ENCODE assay signal across 8 cellular contexts in genomic region chr19:48965033-48965805, GRCh38. TPM values are rescaled to one million over a fixed set of nuclear protein-coding genes. Genes with fewer than 3 reads are reported as not detected.
DNase-seq lines count a peak whose midpoint lies in the region; ATAC-seq and TF ChIP-seq lines count a peak whose summit lies in the region.

Gene FTL (plus strand): TSS chr19:48965309. CDS start chr19:48965508, 199 bp downstream.

- CTCF ChIA-PET in BJ (lab: Yijun Ruan, JAX) = interaction anchor here (1.3 to 3.9 kb wide), 2 partner anchors 15 to 122 kb away, joined by 3 to 18 read pairs; no protein-coding TSS in a partner anchor
- CTCF ChIA-PET in activated CD4-positive, alpha-beta T cell treated with anti-CD3 and anti-CD28 coated beads, Interleukin-2, amount 10 ng/mL, durations not matched to agents 7 days and 5 days (lab: Charles Lee) = interaction anchor here (0.6 to 3.0 kb wide), 7 partner anchors 9 to 177 kb away, joined by 3 to 13 read pairs (median 5); partner anchors contain the start of genes GYS1, HSD17B14 and RUVBL2

- no peaks in the 10 kb centered on the region for H3K27me3 ChIP-seq in BJ (ENCODE audit: control insufficient read depth, insufficient read depth, low read length)

- H3K4me1 Mint-ChIP-seq in activated CD4-positive, alpha-beta T cell treated with anti-CD3 and anti-CD28 coated beads, Interleukin-2, amount 10 ng/mL, durations not matched to agents 7 days and 5 days = peaks cover 70% of the 10 kb centered on the region

- DNase-seq in BJ (ENCODE audit: low read depth) (peak; percentile 75), GM19240 (ENCODE audit: insufficient read length, low spot score) (peak; percentile 90), NCI-H526 treated with DMSO at 0.1 percent for 48 hours (lab: John Stamatoyannopoulos, UW) (peak; percentile 84), coronary artery (ENCODE audit: low spot score) (peak; percentile 99), left kidney (ENCODE audit: low read depth, low spot score) (peak; percentile 97)
- DNase-seq in activated CD4-positive, alpha-beta T cell treated with anti-CD3 and anti-CD28 coated beads, Interleukin-2, amount 10 ng/mL, durations not matched to agents 7 days and 5 days = peak; percentile 92
- peak; percentile 94 for DNase-seq in stimulated activated CD4-positive, alpha-beta T cell treated with anti-CD3 and anti-CD28 coated beads, Interleukin-1b, Interleukin-23, amount 100 ng/mL, for 48 hours

- H3K27ac ChIP-seq in coronary artery = peak within 1 kb of the TSS; percentile 93 to 94

- ATAC-seq in HG03469 (IDR thresholded peaks at IDR 0.05; ENCODE audit: unreplicated experiment) = peak; percentile 38

- no peak for TF ChIP-seq CTCF in BJ (IDR thresholded peaks at IDR 0.05; ENCODE audit: insufficient read depth, low read depth, low read length)
- no peak for TF ChIP-seq CTCF in coronary artery (IDR thresholded peaks at IDR 0.05)

- H3K36me3 ChIP-seq in BJ (ENCODE audit: control insufficient read depth, insufficient read depth, low read length) = peaks cover 32% of the 10 kb centered on the region

- H3K4me3 Mint-ChIP-seq in activated CD4-positive, alpha-beta T cell treated with anti-CD3 and anti-CD28 coated beads, Interleukin-2, amount 10 ng/mL, durations not matched to agents 7 days and 5 days = peak within 1 kb of the TSS; percentile 90

- POLR2A ChIA-PET in BJ (lab: Charles Lee) = no interaction called here
- POLR2A ChIA-PET in activated CD4-positive, alpha-beta T cell treated with anti-CD3 and anti-CD28 coated beads, Interleukin-2, amount 10 ng/mL, durations not matched to agents 7 days and 5 days (lab: Charles Lee) = no interaction called here

- peak within 1 kb of the TSS; percentile 97 for H3K27ac Mint-ChIP-seq in activated CD4-positive, alpha-beta T cell treated with anti-CD3 and anti-CD28 coated beads, Interleukin-2, amount 10 ng/mL, durations not matched to agents 7 days and 5 days

- H3K36me3 Mint-ChIP-seq in activated CD4-positive, alpha-beta T cell treated with anti-CD3 and anti-CD28 coated beads, Interleukin-2, amount 10 ng/mL, durations not matched to agents 7 days and 5 days (ENCODE audit: low read depth) = peaks cover 46% of the 10 kb centered on the region

- H3K4me3 ChIP-seq in BJ (ENCODE audit: low read depth, low read length) (peak within 1 kb of the TSS; percentile 78), coronary artery (peak within 1 kb of the TSS; percentile 87)

- H3K9me3 Mint-ChIP-seq in activated CD4-positive, alpha-beta T cell treated with anti-CD3 and anti-CD28 coated beads, Interleukin-2, amount 10 ng/mL, durations not matched to agents 7 days and 5 days = no peaks in the 10 kb centered on the region

- H3K27me3 Mint-ChIP-seq in activated CD4-positive, alpha-beta T cell treated with anti-CD3 and anti-CD28 coated beads, Interleukin-2, amount 10 ng/mL, durations not matched to agents 7 days and 5 days = no peaks in the 10 kb centered on the region

RNA-seq across cellular contexts. Expression of gene FTL, which starts in this region (rescaled TPM):
- 2,664 and 3,340 TPM in 2 replicates for polyA plus RNA-seq in BJ (2011; rRNA removed)
- polyA minus RNA-seq in BJ (2011; rRNA and poly(A)+ RNA removed) = 920 and 1,253 TPM in 2 replicates
- total RNA-seq in activated CD4-positive, alpha-beta T cell treated with anti-CD3 and anti-CD28 coated beads, Interleukin-2, amount 10 ng/mL, durations not matched to agents 7 days and 5 days = 100 to 1,000 TPM; 683 to 880 TPM

Comparison
In these comparisons a context has a peak if more than half of its experiments do, and no peak if none do; other contexts are left out.
1. Peak in every context shown above with its lines: DNase-seq, ATAC-seq, H3K4me3 ChIP-seq and H3K27ac ChIP-seq.